ENCODE assay signal across 22 cellular contexts in genomic region chr3:163159306-163159705, GRCh38.
DNase-seq lines count a peak whose midpoint lies in the region; ATAC-seq and TF ChIP-seq lines count a peak whose summit lies in the region.
"Had no signal": no experiment of that assay in that cellular context is flagged by ENCODE, and none has a peak within 500 bp of the region (broad histone marks: within the 10 kb centered on the region; RNA-seq: fewer than 3 reads in every experiment).

No MANE protein-coding gene starts in this region.

- no peak for TF ChIP-seq POLR2A in right lobe of liver (IDR thresholded peaks at IDR 0.05)

- peak; percentile 1 for DNase-seq in EL
- peak; percentile 51 for DNase-seq in LHCN-M2 (ENCODE audit: low read depth)
- DNase-seq in myocyte (ENCODE audit: low read depth), result peak; percentile 6
- DNase-seq in right lobe of liver, result no peak
- DNase-seq: BE2C; C1 segment of cervical spinal cord; CD4-positive, alpha-beta memory T cell; CD4-positive, CD25-positive, alpha-beta regulatory T cell; CD8-positive, alpha-beta memory T cell; COR-L47; DMS 273 treated with DMSO at 0.1 percent for 48 hours; DMS153; DMS53; DMS79; DND-41; GDM1 had no signal

- no peak overlapping the region for H3K4me3 ChIP-seq in right lobe of liver
- H3K4me3 ChIP-seq: A549, BLaER1, GM12878 had no signal

- ATAC-seq in right lobe of liver (no peak), HG02610 (IDR thresholded peaks at IDR 0.05; ENCODE audit: unreplicated experiment) (no peak), GM19395 (IDR thresholded peaks at IDR 0.05; ENCODE audit: unreplicated experiment) (no peak)
- ATAC-seq: A549, GM12878 had no signal

- H3K9me3 ChIP-seq in right lobe of liver, result no peaks in the 10 kb centered on the region
- H3K9me3 ChIP-seq: A549, BE2C, BLaER1 had no signal

- no peaks in the 10 kb centered on the region for H3K27me3 ChIP-seq in right lobe of liver
- H3K27me3 ChIP-seq: BE2C, BLaER1 had no signal

- H3K4me1 ChIP-seq in right lobe of liver, result no peaks in the 10 kb centered on the region
- H3K4me1 ChIP-seq: A549, BE2C, BLaER1 had no signal

- no peak overlapping the region for H3K27ac ChIP-seq in right lobe of liver
- H3K27ac ChIP-seq: 22Rv1, A549, BLaER1 had no signal

- no peaks in the 10 kb centered on the region for H3K36me3 ChIP-seq in right lobe of liver
- H3K36me3 ChIP-seq: BE2C, BLaER1 had no signal

- WGBS in right lobe of liver (ENCODE audit: insufficient coverage, low coverage, low lambda C conversion rate, missing lambda C conversion rate), result 26% methylated on average over 2 of the region's 2 CpGs

- intact Hi-C loops in right lobe of liver (cut with DNase I), result no loop called here

- no peak for TF ChIP-seq CTCF in right lobe of liver (IDR thresholded peaks at IDR 0.05)

Comparison
In these comparisons a context has a peak if more than half of its experiments do, and no peak if none do; other contexts are left out.
1. DNase-seq: peak in EL (single experiment), LHCN-M2 (single experiment) and myocyte (single experiment); none in right lobe of liver (0 of 3).